Comparison of ENCODE assay signal across 1 cellular context in the genomic region with DNA sequence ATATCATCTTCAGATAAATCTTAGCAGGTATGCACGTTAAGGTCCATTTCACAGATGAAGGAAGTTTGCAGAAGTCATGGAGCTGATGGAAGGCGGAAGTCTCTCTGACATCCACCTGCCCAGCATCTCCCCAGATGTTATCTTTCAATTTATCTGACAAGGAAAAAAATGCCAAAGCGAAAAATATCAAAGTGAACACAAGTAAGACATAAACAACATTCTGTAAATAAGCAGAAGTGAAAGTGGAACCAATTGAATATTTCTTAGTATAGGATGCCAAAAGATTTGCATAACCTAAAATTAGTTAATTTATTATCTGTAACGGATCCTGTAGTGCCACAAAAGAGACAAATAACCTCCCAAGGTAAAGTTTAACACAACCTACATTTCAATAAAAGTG.
TF ChIP-seq lines count a peak whose summit lies in the region.

No MANE protein-coding gene starts in this region.

TF ChIP-seq in GM12878, 131 proteins besides CTCF, POLR2A, EP300 and RAD21 (continued from another document and continues in another):
- TF ChIP-seq, protein P1, sequence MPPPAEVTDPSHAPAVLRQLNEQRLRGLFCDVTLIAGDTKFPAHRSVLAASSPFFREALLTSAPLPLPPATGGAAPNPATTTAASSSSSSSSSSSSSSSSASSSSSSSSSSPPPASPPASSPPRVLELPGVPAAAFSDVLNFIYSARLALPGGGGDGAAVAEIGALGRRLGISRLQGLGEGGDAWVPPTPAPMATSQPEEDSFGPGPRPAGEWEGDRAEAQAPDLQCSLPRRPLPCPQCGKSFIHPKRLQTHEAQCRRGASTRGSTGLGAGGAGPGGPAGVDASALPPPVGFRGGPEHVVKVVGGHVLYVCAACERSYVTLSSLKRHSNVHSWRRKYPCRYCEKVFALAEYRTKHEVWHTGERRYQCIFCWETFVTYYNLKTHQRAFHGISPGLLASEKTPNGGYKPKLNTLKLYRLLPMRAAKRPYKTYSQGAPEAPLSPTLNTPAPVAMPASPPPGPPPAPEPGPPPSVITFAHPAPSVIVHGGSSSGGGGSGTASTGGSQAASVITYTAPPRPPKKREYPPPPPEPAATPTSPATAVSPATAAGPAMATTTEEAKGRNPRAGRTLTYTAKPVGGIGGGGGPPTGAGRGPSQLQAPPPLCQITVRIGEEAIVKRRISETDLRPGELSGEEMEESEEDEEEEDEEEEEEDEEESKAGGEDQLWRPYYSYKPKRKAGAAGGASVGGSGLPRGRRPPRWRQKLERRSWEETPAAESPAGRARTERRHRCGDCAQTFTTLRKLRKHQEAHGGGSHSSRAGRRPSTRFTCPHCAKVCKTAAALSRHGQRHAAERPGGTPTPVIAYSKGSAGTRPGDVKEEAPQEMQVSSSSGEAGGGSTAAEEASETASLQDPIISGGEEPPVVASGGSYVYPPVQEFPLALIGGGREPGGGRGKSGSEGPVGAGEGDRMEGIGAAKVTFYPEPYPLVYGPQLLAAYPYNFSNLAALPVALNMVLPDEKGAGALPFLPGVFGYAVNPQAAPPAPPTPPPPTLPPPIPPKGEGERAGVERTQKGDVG (CRISPR knock-in tag; IDR thresholded peaks at IDR 0.05) = no peak
- no peak for TF ChIP-seq POLR2AphosphoS2 (IDR thresholded peaks at IDR 0.05; ENCODE audit: low read depth, low read length)
- TF ChIP-seq, protein P2, sequence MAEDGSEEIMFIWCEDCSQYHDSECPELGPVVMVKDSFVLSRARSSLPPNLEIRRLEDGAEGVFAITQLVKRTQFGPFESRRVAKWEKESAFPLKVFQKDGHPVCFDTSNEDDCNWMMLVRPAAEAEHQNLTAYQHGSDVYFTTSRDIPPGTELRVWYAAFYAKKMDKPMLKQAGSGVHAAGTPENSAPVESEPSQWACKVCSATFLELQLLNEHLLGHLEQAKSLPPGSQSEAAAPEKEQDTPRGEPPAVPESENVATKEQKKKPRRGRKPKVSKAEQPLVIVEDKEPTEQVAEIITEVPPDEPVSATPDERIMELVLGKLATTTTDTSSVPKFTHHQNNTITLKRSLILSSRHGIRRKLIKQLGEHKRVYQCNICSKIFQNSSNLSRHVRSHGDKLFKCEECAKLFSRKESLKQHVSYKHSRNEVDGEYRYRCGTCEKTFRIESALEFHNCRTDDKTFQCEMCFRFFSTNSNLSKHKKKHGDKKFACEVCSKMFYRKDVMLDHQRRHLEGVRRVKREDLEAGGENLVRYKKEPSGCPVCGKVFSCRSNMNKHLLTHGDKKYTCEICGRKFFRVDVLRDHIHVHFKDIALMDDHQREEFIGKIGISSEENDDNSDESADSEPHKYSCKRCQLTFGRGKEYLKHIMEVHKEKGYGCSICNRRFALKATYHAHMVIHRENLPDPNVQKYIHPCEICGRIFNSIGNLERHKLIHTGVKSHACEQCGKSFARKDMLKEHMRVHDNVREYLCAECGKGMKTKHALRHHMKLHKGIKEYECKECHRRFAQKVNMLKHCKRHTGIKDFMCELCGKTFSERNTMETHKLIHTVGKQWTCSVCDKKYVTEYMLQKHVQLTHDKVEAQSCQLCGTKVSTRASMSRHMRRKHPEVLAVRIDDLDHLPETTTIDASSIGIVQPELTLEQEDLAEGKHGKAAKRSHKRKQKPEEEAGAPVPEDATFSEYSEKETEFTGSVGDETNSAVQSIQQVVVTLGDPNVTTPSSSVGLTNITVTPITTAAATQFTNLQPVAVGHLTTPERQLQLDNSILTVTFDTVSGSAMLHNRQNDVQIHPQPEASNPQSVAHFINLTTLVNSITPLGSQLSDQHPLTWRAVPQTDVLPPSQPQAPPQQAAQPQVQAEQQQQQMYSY (CRISPR knock-in tag; IDR thresholded peaks at IDR 0.05) = no peak
- TF ChIP-seq NFXL1 (IDR thresholded peaks at IDR 0.05; ENCODE audit: borderline replicate concordance) = no peak
- TF ChIP-seq CEBPB (IDR thresholded peaks at IDR 0.05; ENCODE audit: borderline replicate concordance in 1 of 2, low read depth in 2 of 2, low read length in 2 of 2) = peak in 1 of 2 experiments; percentile 39; a peak in 1 of 4 replicates
- TF ChIP-seq, protein P3, sequence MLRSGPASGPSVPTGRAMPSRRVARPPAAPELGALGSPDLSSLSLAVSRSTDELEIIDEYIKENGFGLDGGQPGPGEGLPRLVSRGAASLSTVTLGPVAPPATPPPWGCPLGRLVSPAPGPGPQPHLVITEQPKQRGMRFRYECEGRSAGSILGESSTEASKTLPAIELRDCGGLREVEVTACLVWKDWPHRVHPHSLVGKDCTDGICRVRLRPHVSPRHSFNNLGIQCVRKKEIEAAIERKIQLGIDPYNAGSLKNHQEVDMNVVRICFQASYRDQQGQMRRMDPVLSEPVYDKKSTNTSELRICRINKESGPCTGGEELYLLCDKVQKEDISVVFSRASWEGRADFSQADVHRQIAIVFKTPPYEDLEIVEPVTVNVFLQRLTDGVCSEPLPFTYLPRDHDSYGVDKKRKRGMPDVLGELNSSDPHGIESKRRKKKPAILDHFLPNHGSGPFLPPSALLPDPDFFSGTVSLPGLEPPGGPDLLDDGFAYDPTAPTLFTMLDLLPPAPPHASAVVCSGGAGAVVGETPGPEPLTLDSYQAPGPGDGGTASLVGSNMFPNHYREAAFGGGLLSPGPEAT (IDR thresholded peaks at IDR 0.05; ENCODE audit: low read depth) = no peak
- peak; percentile 41; the same call in 1 of the 2 replicates for TF ChIP-seq CREM (IDR thresholded peaks at IDR 0.05; ENCODE audit: low read depth)
- no peak for TF ChIP-seq CBX3 (IDR thresholded peaks at IDR 0.05; ENCODE audit: borderline replicate concordance, low read depth)
- TF ChIP-seq, protein P4, sequence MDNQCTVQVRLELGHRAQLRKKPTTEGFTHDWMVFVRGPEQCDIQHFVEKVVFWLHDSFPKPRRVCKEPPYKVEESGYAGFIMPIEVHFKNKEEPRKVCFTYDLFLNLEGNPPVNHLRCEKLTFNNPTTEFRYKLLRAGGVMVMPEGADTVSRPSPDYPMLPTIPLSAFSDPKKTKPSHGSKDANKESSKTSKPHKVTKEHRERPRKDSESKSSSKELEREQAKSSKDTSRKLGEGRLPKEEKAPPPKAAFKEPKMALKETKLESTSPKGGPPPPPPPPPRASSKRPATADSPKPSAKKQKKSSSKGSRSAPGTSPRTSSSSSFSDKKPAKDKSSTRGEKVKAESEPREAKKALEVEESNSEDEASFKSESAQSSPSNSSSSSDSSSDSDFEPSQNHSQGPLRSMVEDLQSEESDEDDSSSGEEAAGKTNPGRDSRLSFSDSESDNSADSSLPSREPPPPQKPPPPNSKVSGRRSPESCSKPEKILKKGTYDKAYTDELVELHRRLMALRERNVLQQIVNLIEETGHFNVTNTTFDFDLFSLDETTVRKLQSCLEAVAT (IDR thresholded peaks at IDR 0.05) = no peak
- 0 out of 2 replicates have a peak, but pooled peaks have one; percentile 24 for TF ChIP-seq GABPA (IDR thresholded peaks at IDR 0.05; ENCODE audit: low read depth)
- peak; percentile 52 to 61; a peak in 3 of 4 replicates for TF ChIP-seq IKZF2 (IDR thresholded peaks at IDR 0.05)
- no peak for TF ChIP-seq EED (IDR thresholded peaks at IDR 0.05; ENCODE audit: low read depth)
- TF ChIP-seq SMAD5 (IDR thresholded peaks at IDR 0.05; ENCODE audit: low read depth) = no peak
- no peak for TF ChIP-seq STAT3 (IDR thresholded peaks at IDR 0.05; ENCODE audit: low read depth, low read length)
- no peak for TF ChIP-seq ZNF384 (IDR thresholded peaks at IDR 0.05; ENCODE audit: borderline replicate concordance, low read depth, low read length)
- TF ChIP-seq ATF2 (IDR thresholded peaks at IDR 0.05; ENCODE audit: low read length) = peak; percentile 80
- TF ChIP-seq SUZ12 (IDR thresholded peaks at IDR 0.05; ENCODE audit: unreplicated experiment) = no peak
- TF ChIP-seq, protein P5, sequence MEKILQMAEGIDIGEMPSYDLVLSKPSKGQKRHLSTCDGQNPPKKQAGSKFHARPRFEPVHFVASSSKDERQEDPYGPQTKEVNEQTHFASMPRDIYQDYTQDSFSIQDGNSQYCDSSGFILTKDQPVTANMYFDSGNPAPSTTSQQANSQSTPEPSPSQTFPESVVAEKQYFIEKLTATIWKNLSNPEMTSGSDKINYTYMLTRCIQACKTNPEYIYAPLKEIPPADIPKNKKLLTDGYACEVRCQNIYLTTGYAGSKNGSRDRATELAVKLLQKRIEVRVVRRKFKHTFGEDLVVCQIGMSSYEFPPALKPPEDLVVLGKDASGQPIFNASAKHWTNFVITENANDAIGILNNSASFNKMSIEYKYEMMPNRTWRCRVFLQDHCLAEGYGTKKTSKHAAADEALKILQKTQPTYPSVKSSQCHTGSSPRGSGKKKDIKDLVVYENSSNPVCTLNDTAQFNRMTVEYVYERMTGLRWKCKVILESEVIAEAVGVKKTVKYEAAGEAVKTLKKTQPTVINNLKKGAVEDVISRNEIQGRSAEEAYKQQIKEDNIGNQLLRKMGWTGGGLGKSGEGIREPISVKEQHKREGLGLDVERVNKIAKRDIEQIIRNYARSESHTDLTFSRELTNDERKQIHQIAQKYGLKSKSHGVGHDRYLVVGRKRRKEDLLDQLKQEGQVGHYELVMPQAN (conservative IDR thresholded peaks at IDR 0.05) = no peak
- TF ChIP-seq, protein P6, sequence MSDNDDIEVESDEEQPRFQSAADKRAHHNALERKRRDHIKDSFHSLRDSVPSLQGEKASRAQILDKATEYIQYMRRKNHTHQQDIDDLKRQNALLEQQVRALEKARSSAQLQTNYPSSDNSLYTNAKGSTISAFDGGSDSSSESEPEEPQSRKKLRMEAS (IDR thresholded peaks at IDR 0.05; ENCODE audit: low read depth, low read length) = no peak
- TF ChIP-seq PAX5 (IDR thresholded peaks at IDR 0.05; ENCODE audit: borderline replicate concordance, low read depth, low read length) = 0 out of 2 replicates have a peak, but pooled peaks have one; percentile 28
- TF ChIP-seq POLR2AphosphoS5 (IDR thresholded peaks at IDR 0.05; ENCODE audit: low read length) = no peak
- TF ChIP-seq HSF1 (IDR thresholded peaks at IDR 0.05; ENCODE audit: low read depth, low read length) = no peak
- no peak for TF ChIP-seq TAF1 (IDR thresholded peaks at IDR 0.05; ENCODE audit: borderline replicate concordance, low read depth, low read length)
- no peak for TF ChIP-seq JUND (IDR thresholded peaks at IDR 0.05; ENCODE audit: low read depth, low read length)
- TF ChIP-seq FOXM1 (IDR thresholded peaks at IDR 0.05; ENCODE audit: low read depth, low read length) = peak; percentile 62; the same call in 1 of the 2 replicates
- TF ChIP-seq KLF5 (IDR thresholded peaks at IDR 0.05; ENCODE audit: partially characterized antibody) = no peak
- no peak for TF ChIP-seq ELK1 (IDR thresholded peaks at IDR 0.05; ENCODE audit: low read depth, low read length)
- TF ChIP-seq, protein P7, sequence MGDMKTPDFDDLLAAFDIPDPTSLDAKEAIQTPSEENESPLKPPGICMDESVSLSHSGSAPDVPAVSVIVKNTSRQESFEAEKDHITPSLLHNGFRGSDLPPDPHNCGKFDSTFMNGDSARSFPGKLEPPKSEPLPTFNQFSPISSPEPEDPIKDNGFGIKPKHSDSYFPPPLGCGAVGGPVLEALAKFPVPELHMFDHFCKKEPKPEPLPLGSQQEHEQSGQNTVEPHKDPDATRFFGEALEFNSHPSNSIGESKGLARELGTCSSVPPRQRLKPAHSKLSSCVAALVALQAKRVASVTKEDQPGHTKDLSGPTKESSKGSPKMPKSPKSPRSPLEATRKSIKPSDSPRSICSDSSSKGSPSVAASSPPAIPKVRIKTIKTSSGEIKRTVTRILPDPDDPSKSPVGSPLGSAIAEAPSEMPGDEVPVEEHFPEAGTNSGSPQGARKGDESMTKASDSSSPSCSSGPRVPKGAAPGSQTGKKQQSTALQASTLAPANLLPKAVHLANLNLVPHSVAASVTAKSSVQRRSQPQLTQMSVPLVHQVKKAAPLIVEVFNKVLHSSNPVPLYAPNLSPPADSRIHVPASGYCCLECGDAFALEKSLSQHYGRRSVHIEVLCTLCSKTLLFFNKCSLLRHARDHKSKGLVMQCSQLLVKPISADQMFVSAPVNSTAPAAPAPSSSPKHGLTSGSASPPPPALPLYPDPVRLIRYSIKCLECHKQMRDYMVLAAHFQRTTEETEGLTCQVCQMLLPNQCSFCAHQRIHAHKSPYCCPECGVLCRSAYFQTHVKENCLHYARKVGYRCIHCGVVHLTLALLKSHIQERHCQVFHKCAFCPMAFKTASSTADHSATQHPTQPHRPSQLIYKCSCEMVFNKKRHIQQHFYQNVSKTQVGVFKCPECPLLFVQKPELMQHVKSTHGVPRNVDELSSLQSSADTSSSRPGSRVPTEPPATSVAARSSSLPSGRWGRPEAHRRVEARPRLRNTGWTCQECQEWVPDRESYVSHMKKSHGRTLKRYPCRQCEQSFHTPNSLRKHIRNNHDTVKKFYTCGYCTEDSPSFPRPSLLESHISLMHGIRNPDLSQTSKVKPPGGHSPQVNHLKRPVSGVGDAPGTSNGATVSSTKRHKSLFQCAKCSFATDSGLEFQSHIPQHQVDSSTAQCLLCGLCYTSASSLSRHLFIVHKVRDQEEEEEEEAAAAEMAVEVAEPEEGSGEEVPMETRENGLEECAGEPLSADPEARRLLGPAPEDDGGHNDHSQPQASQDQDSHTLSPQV (IDR thresholded peaks at IDR 0.05) = no peak
- no peak for TF ChIP-seq SMARCA5 (IDR thresholded peaks at IDR 0.05)
- no peak for TF ChIP-seq MYB (IDR thresholded peaks at IDR 0.05; ENCODE audit: borderline replicate concordance, low read depth, low read length)
- peak; percentile 72 for TF ChIP-seq ZNF217 (IDR thresholded peaks at IDR 0.05)
